19 cellular contexts compared by ENCODE assay signal in genomic region chr5:88769165-88769564, GRCh38.
DNase-seq lines count a peak whose midpoint lies in the region; ATAC-seq lines count a peak whose summit lies in the region.
"Had no signal": no experiment of that assay in that cellular context is flagged by ENCODE, and none has a peak within 500 bp of the region (broad histone marks: within the 10 kb centered on the region; RNA-seq: fewer than 3 reads in every experiment).

No MANE protein-coding gene starts in this region.

- peak; percentile 70 for DNase-seq in GM03348 (ENCODE audit: low spot score)
- DNase-seq in RPMI7951 (ENCODE audit: low read depth): peak; percentile 40
- peak; percentile 86 for DNase-seq in fibroblast of peridontal ligament (ENCODE audit: extremely low read depth)
- DNase-seq in stimulated activated naive B cell treated with anti-CD40 and anti-IgM and Interleukin-4, amounts not matched to agents 10 μg/mL and 1 μg/mL and 100 μg/mL, for 72 hours: no peak
- no peak for DNase-seq in NCI-H1105 treated with DMSO at 0.1 percent for 48 hours (lab: John Stamatoyannopoulos, UW)
- no peak for DNase-seq in NAMALWA (ENCODE audit: low spot score)
- DNase-seq: activated CD4-positive, alpha-beta T cell treated with anti-CD3 and anti-CD28 coated beads, Interleukin-2, amount 10 ng/mL, durations not matched to agents 24 days and 14 days; AML-193; Caco-2; effector memory CD4-positive, alpha-beta T cell; EL; KBM-7; mesendoderm; NCI-H2029; NK-92 treated with Interleukin-12 subunit alpha and Interleukin-12 subunit beta, amount 100 ng/mL, for 24 hours; spleen; stimulated activated CD4-positive, alpha-beta T cell treated with anti-CD3 and anti-CD28 coated beads, Interleukin-4, amount 100 ng/mL, for 4 hours had no signal

- peaks cover 34 to 65% of the 10 kb centered on the region in 2 donors for H3K4me1 Mint-ChIP-seq in stimulated activated naive B cell treated with anti-CD40 and anti-IgM and Interleukin-4, amounts not matched to agents 10 μg/mL and 1 μg/mL and 100 μg/mL, for 72 hours
- H3K4me1 Mint-ChIP-seq: activated CD4-positive, alpha-beta T cell treated with anti-CD3 and anti-CD28 coated beads, Interleukin-2, amount 10 ng/mL, durations not matched to agents 24 days and 14 days had no signal

- H3K4me3 Mint-ChIP-seq in stimulated activated naive B cell treated with anti-CD40 and anti-IgM and Interleukin-4, amounts not matched to agents 10 μg/mL and 1 μg/mL and 100 μg/mL, for 72 hours: no peak overlapping the region
- H3K4me3 Mint-ChIP-seq: activated CD4-positive, alpha-beta T cell treated with anti-CD3 and anti-CD28 coated beads, Interleukin-2, amount 10 ng/mL, durations not matched to agents 24 days and 14 days; natural killer cell treated with Interleukin-12 subunit alpha and Interleukin-12 subunit beta and Interleukin-15 and Interleukin-18, amount 100 ng/mL, for 72 hours had no signal

- peak overlapping the region; percentile 68 for H3K27ac Mint-ChIP-seq in stimulated activated naive B cell treated with anti-CD40 and anti-IgM and Interleukin-4, amounts not matched to agents 10 μg/mL and 1 μg/mL and 100 μg/mL, for 72 hours
- H3K27ac Mint-ChIP-seq: activated CD4-positive, alpha-beta T cell treated with anti-CD3 and anti-CD28 coated beads, Interleukin-2, amount 10 ng/mL, durations not matched to agents 24 days and 14 days; natural killer cell treated with Interleukin-12 subunit alpha and Interleukin-12 subunit beta and Interleukin-15 and Interleukin-18, amount 100 ng/mL, for 72 hours had no signal

- H3K27me3 Mint-ChIP-seq in stimulated activated naive B cell treated with anti-CD40 and anti-IgM and Interleukin-4, amounts not matched to agents 10 μg/mL and 1 μg/mL and 100 μg/mL, for 72 hours: no peaks in the 10 kb centered on the region
- H3K27me3 Mint-ChIP-seq: natural killer cell treated with Interleukin-12 subunit alpha and Interleukin-12 subunit beta and Interleukin-15 and Interleukin-18, amount 100 ng/mL, for 72 hours had no signal

- no peak for ATAC-seq in stimulated activated naive B cell treated with anti-CD40 and anti-IgM and Interleukin-4, amounts not matched to agents 10 μg/mL and 1 μg/mL and 100 μg/mL, for 72 hours (replicated peaks)
- no peak for ATAC-seq in HG03442 (IDR thresholded peaks at IDR 0.05; ENCODE audit: unreplicated experiment)
- ATAC-seq: natural killer cell treated with Interleukin-12 subunit alpha and Interleukin-12 subunit beta and Interleukin-15 and Interleukin-18, amount 100 ng/mL, for 72 hours had no signal

- peaks cover 66 to 89% of the 10 kb centered on the region in 2 donors for H3K36me3 Mint-ChIP-seq in stimulated activated naive B cell treated with anti-CD40 and anti-IgM and Interleukin-4, amounts not matched to agents 10 μg/mL and 1 μg/mL and 100 μg/mL, for 72 hours
- H3K36me3 Mint-ChIP-seq: natural killer cell treated with Interleukin-12 subunit alpha and Interleukin-12 subunit beta and Interleukin-15 and Interleukin-18, amount 100 ng/mL, for 72 hours had no signal

- H3K9me3 Mint-ChIP-seq in stimulated activated naive B cell treated with anti-CD40 and anti-IgM and Interleukin-4, amounts not matched to agents 10 μg/mL and 1 μg/mL and 100 μg/mL, for 72 hours: peaks cover 4 to 5% of the 10 kb centered on the region in 2 donors
- H3K9me3 Mint-ChIP-seq: activated CD4-positive, alpha-beta T cell treated with anti-CD3 and anti-CD28 coated beads, Interleukin-2, amount 10 ng/mL, durations not matched to agents 24 days and 14 days; natural killer cell treated with Interleukin-12 subunit alpha and Interleukin-12 subunit beta and Interleukin-15 and Interleukin-18, amount 100 ng/mL, for 72 hours had no signal

Comparison
In these comparisons a context has a peak if more than half of its experiments do, and no peak if none do; other contexts are left out.
1. DNase-seq: peak in GM03348 (single experiment), RPMI7951 (single experiment) and fibroblast of peridontal ligament (single experiment); none in stimulated activated naive B cell treated with anti-CD40 and anti-IgM and Interleukin-4, amounts not matched to agents 10 μg/mL and 1 μg/mL and 100 μg/mL, for 72 hours (single experiment), NCI-H1105 treated with DMSO at 0.1 percent for 48 hours (single experiment) and NAMALWA (single experiment).